In the genomic region with DNA sequence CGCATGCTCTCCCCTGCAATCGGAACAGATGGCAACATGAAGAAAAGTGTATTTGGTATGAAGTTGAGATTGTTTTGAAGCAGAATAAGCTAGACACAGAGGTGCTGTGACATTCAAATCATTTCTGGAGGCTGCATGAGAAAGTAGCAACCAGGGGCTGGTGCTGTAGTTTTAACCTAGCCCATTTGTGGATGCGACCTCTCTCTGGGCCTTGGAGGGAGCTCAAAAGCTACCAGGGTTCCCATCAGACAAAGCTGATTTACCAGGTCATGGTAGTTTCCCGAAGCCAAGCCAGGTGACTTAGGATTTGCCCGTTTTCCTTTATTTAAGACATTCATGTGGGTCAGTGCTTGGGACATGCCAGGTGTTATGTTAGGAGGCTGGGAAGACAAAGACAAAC, we compare ENCODE assay signal across 18 cellular contexts.
"Had no signal": no experiment of that assay in that cellular context is flagged by ENCODE, and none has a peak within 500 bp of the region (broad histone marks: within the 10 kb centered on the region; RNA-seq: fewer than 3 reads in every experiment).

No MANE protein-coding gene starts in this region.

- H3K9me3 Mint-ChIP-seq: activated T-cell treated with anti-CD3 and anti-CD28 coated beads, Interleukin-2, amount 50 U/mL, for 24 hours; activated T-helper 17 cell treated with anti-CD3 and anti-CD28 coated beads, Interleukin-2, amount 50 U/mL, for 72 hours; endodermal cell; memory B cell had no signal

- H3K36me3 Mint-ChIP-seq: memory B cell had no signal

- ATAC-seq: activated CD4-positive, CD25-positive, alpha-beta regulatory T cell treated with anti-CD3 and anti-CD28 coated beads, Interleukin-2, amount 50 U/mL, for 24 hours; activated CD8-positive, alpha-beta T cell treated with anti-CD3 and anti-CD28 coated beads, Interleukin-2, amount 10 ng/mL, durations not matched to agents 7 days and 5 days; activated T-helper 17 cell treated with anti-CD3 and anti-CD28 coated beads, Interleukin-2, amount 50 U/mL, for 72 hours had no signal

- DNase-seq: activated CD4-positive, alpha-beta T cell treated with anti-CD3 and anti-CD28 coated beads, Interleukin-2, amount 50 U/mL, for 1 hour; activated CD8-positive, alpha-beta T cell treated with anti-CD3 and anti-CD28 coated beads, Interleukin-2, amount 10 ng/mL, durations not matched to agents 7 days and 5 days; activated naive CD4-positive, alpha-beta T cell treated with Interleukin-2 at 50 U/mL for 16 hours; cerebellar nuclear complex; esophagus squamous epithelium; stimulated activated CD4-positive, alpha-beta T cell treated with anti-CD3 and anti-CD28 coated beads, Interleukin-1b, Interleukin-23, amount 100 ng/mL, for 48 hours; uterus had no signal

- H3K9me3 ChIP-seq: esophagus squamous epithelium, gastroesophageal sphincter, heart left ventricle, ovary, prostate gland, stomach, transverse colon, uterus had no signal

- H3K27me3 ChIP-seq: ovary had no signal

- H3K36me3 ChIP-seq: esophagus squamous epithelium, gastroesophageal sphincter, heart left ventricle, ovary, prostate gland, stomach, transverse colon, uterus had no signal

- H3K4me3 Mint-ChIP-seq: activated CD8-positive, alpha-beta T cell treated with anti-CD3 and anti-CD28 coated beads, Interleukin-2, amount 10 ng/mL, durations not matched to agents 7 days and 5 days; activated T-cell treated with anti-CD3 and anti-CD28 coated beads, Interleukin-2, amount 50 U/mL, for 24 hours; activated T-helper 17 cell treated with anti-CD3 and anti-CD28 coated beads, Interleukin-2, amount 50 U/mL, for 72 hours; endodermal cell; memory B cell had no signal

- H3K27ac Mint-ChIP-seq: activated CD8-positive, alpha-beta T cell treated with anti-CD3 and anti-CD28 coated beads, Interleukin-2, amount 10 ng/mL, durations not matched to agents 7 days and 5 days; activated T-cell treated with anti-CD3 and anti-CD28 coated beads, Interleukin-2, amount 50 U/mL, for 24 hours; activated T-helper 17 cell treated with anti-CD3 and anti-CD28 coated beads, Interleukin-2, amount 50 U/mL, for 72 hours; endodermal cell; memory B cell had no signal

- H3K4me1 Mint-ChIP-seq: activated T-helper 17 cell treated with anti-CD3 and anti-CD28 coated beads, Interleukin-2, amount 50 U/mL, for 72 hours had no signal

- H3K4me3 ChIP-seq: ovary, uterus had no signal
